In the genomic region with DNA sequence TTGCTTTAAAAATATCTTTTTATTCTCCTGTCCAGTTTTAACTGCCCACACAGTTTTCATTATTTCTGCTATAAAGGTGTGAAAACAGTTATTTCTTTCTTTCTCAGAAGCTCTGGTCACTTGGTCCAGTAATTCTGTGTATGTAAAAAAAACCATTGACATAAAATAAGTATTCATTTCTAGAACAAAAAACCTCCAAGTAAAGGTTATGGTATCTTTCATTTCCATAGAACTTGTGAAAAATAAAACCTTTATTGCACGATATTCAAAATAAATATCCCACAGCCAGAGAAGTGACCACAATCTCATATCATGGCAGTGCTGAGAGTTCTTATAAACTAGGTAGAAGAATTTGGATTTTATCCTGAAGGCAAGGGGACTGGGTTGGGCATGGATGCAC, we compare ENCODE assay signal across 23 cellular contexts.
"Had no signal": no experiment of that assay in that cellular context is flagged by ENCODE, and none has a peak within 500 bp of the region (broad histone marks: within the 10 kb centered on the region; RNA-seq: fewer than 3 reads in every experiment).

No MANE protein-coding gene starts in this region.

- H3K4me1 Mint-ChIP-seq: nephron had no signal

- DNase-seq: cerebellar nuclear complex; cortex of kidney; effector memory CD8-positive, alpha-beta T cell; foreskin fibroblast; gastrocnemius medialis; head of caudate nucleus; left ventricle myocardium superior; lower lobe of right lung; occipital lobe; ovary; psoas muscle; right cardiac atrium; stimulated activated CD4-positive, alpha-beta T cell treated with anti-CD3 and anti-CD28 coated beads, Interleukin-12 subunit alpha, Interleukin-12 subunit beta, amount 100 ng/mL, for 4 hours; stimulated activated CD4-positive, alpha-beta T cell treated with anti-CD3 and anti-CD28 coated beads, Interleukin-1b, Interleukin-23, amount 100 ng/mL, for 48 hours; stimulated activated CD4-positive, alpha-beta T cell treated with anti-CD3 and anti-CD28 coated beads, Interleukin-4, amount 100 ng/mL, for 24 hours; upper lobe of left lung had no signal

- H3K36me3 ChIP-seq: gastrocnemius medialis, lower lobe of right lung, ovary, thoracic aorta, tibial nerve, upper lobe of left lung had no signal

- H3K27ac Mint-ChIP-seq: effector memory CD8-positive, alpha-beta T cell; memory B cell; nephron; stimulated activated effector memory CD8-positive, alpha-beta T cell treated with anti-CD3 and anti-CD28 coated beads, Interleukin-12 subunit alpha, Interleukin-12 subunit beta, amount 100 ng/mL, for 72 hours; stimulated activated naive CD8-positive, alpha-beta T cell treated with anti-CD3 and anti-CD28 coated beads, Interleukin-15, Interleukin-2, amounts not matched to agents 100 ng/mL and 50 ng/mL, for 24 hours had no signal

- H3K4me1 ChIP-seq: gastrocnemius medialis, lower lobe of right lung, psoas muscle, tibial nerve, upper lobe of left lung had no signal

- H3K4me3 ChIP-seq: gastrocnemius medialis, lower lobe of right lung, ovary, psoas muscle, skin epidermis, thoracic aorta, tibial nerve, upper lobe of left lung had no signal

- H3K4me3 Mint-ChIP-seq: effector memory CD8-positive, alpha-beta T cell; memory B cell; nephron; stimulated activated effector memory CD8-positive, alpha-beta T cell treated with anti-CD3 and anti-CD28 coated beads, Interleukin-12 subunit alpha, Interleukin-12 subunit beta, amount 100 ng/mL, for 72 hours; stimulated activated naive CD8-positive, alpha-beta T cell treated with anti-CD3 and anti-CD28 coated beads, Interleukin-15, Interleukin-2, amounts not matched to agents 100 ng/mL and 50 ng/mL, for 24 hours had no signal

- H3K27me3 ChIP-seq: gastrocnemius medialis, ovary, tibial nerve, upper lobe of left lung had no signal

- H3K36me3 Mint-ChIP-seq: stimulated activated effector memory CD8-positive, alpha-beta T cell treated with anti-CD3 and anti-CD28 coated beads, Interleukin-12 subunit alpha, Interleukin-12 subunit beta, amount 100 ng/mL, for 72 hours had no signal

- ATAC-seq: effector memory CD8-positive, alpha-beta T cell; gastrocnemius medialis; left ventricle myocardium superior; lower lobe of right lung; psoas muscle; right cardiac atrium; stimulated activated effector memory CD8-positive, alpha-beta T cell treated with anti-CD3 and anti-CD28 coated beads, Interleukin-12 subunit alpha, Interleukin-12 subunit beta, amount 100 ng/mL, for 72 hours had no signal

- H3K27me3 Mint-ChIP-seq: effector memory CD8-positive, alpha-beta T cell; memory B cell; stimulated activated naive CD8-positive, alpha-beta T cell treated with anti-CD3 and anti-CD28 coated beads, Interleukin-15, Interleukin-2, amounts not matched to agents 100 ng/mL and 50 ng/mL, for 24 hours had no signal

- H3K9me3 ChIP-seq: gastrocnemius medialis, lower lobe of right lung, ovary, psoas muscle, thoracic aorta, upper lobe of left lung had no signal

- H3K9me3 Mint-ChIP-seq: effector memory CD8-positive, alpha-beta T cell; nephron; stimulated activated naive CD8-positive, alpha-beta T cell treated with anti-CD3 and anti-CD28 coated beads, Interleukin-15, Interleukin-2, amounts not matched to agents 100 ng/mL and 50 ng/mL, for 24 hours had no signal

- H3K27ac ChIP-seq: gastrocnemius medialis, lower lobe of right lung, ovary, psoas muscle, skin epidermis, thoracic aorta, tibial nerve, upper lobe of left lung had no signal
